Comparison of ENCODE assay signal across 1 cellular context in the genomic region with DNA sequence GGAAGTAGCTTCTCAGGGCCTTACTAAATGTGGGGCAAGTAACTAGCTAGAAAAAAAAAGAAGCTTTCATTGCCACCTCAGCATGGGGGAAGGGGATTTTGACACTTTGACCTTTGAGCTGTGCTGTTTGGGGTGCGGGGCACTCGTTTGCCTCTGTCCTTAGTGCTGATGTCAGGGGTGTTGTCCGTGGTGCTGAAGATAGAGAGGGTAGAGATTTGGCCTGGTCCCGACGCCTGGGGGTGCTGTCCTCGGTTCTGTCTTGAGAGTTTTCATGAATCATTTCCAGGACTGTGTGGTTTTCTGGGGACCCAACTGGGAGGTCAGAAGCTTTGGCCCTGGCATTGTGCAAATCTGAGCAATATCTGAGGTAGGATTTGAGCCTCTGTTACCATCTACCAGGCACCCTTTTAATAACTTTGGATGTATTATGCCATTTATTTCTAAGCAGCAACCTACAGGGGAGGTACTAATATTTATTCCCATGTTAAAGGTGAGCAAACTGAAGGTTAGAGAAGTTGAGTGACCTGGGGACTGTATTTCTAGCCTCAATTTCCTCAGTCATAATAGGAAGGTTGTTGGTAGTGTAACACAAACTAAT.
TF ChIP-seq lines count a peak whose summit lies in the region.

No MANE protein-coding gene starts in this region.

TF ChIP-seq in A549, 52 proteins besides CTCF, POLR2A, EP300 and RAD21 (continued from another document):
- TF ChIP-seq, protein P1, sequence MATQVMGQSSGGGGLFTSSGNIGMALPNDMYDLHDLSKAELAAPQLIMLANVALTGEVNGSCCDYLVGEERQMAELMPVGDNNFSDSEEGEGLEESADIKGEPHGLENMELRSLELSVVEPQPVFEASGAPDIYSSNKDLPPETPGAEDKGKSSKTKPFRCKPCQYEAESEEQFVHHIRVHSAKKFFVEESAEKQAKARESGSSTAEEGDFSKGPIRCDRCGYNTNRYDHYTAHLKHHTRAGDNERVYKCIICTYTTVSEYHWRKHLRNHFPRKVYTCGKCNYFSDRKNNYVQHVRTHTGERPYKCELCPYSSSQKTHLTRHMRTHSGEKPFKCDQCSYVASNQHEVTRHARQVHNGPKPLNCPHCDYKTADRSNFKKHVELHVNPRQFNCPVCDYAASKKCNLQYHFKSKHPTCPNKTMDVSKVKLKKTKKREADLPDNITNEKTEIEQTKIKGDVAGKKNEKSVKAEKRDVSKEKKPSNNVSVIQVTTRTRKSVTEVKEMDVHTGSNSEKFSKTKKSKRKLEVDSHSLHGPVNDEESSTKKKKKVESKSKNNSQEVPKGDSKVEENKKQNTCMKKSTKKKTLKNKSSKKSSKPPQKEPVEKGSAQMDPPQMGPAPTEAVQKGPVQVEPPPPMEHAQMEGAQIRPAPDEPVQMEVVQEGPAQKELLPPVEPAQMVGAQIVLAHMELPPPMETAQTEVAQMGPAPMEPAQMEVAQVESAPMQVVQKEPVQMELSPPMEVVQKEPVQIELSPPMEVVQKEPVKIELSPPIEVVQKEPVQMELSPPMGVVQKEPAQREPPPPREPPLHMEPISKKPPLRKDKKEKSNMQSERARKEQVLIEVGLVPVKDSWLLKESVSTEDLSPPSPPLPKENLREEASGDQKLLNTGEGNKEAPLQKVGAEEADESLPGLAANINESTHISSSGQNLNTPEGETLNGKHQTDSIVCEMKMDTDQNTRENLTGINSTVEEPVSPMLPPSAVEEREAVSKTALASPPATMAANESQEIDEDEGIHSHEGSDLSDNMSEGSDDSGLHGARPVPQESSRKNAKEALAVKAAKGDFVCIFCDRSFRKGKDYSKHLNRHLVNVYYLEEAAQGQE (IDR thresholded peaks at IDR 0.05), result peak; percentile 99
TF ChIP-seq in A549: peak in this region for 12.
